8 cellular contexts compared by ENCODE assay signal in the genomic region with DNA sequence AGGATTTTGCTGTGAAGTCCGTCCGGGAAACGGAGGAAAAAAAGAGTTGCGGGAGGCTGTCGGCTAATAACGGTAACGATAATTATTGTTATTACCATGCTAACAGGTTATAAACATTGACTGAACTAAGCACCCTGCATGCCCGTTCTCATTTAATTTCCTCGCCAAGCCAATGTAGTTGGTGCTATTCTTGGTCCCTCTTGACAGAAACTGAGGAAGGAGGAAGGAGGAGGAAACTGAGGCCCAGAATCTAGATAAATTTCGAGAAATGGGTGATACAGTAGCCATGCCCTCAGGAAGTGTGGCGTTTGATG. TPM values are rescaled to one million over a fixed set of nuclear protein-coding genes. Genes with fewer than 3 reads are reported as not detected.
DNase-seq lines count a peak whose midpoint lies in the region; ATAC-seq and TF ChIP-seq lines count a peak whose summit lies in the region.

No MANE protein-coding gene starts in this region.

- H2AFZ ChIP-seq in neural cell (ENCODE audit: low read depth, low read length): peak overlapping the region; percentile 10

- H3K27me3 ChIP-seq in colonic mucosa (no peaks in the 10 kb centered on the region), neural cell (ENCODE audit: insufficient read depth, low read depth, low read length) (no peaks in the 10 kb centered on the region)

- H3K4me1 Mint-ChIP-seq in CD14-positive monocyte: peaks cover 3% of the 10 kb centered on the region

- H3K36me3 ChIP-seq in colonic mucosa (no peaks in the 10 kb centered on the region), neural cell (ENCODE audit: insufficient read depth, low read length) (no peaks in the 10 kb centered on the region)

- DNase-seq in CD14-positive monocyte (ENCODE audit: low spot score) (no peak), colonic mucosa (no peak), NCI-H2029 treated with DMSO at 0.1 percent for 48 hours (lab: John Stamatoyannopoulos, UW) (no peak), EL (no peak), cerebellar nuclear complex (lab: John Stamatoyannopoulos, UW) (no peak)

- H3K79me2 ChIP-seq in neural cell (replicated peaks; ENCODE audit: insufficient read depth, low read length): peaks cover 37% of the 10 kb centered on the region

- H4K20me1 ChIP-seq in neural cell (ENCODE audit: insufficient read depth): no peaks in the 10 kb centered on the region

- H3K4me2 ChIP-seq in neural cell (ENCODE audit: low read length): peak overlapping the region; percentile 79

- peaks cover 2 to 4% (median 3%) of the 10 kb centered on the region in 3 donors for H3K27me3 Mint-ChIP-seq in CD14-positive monocyte (ENCODE audit: low read depth in 3 of 3)

- no peaks in the 10 kb centered on the region for H3K9me2 ChIP-seq in neural cell (ENCODE audit: insufficient read depth, low read length)

- H3K27ac ChIP-seq in colonic mucosa (peak overlapping the region; percentile 49), neural cell (ENCODE audit: low read length) (no peak overlapping the region)

- ATAC-seq in HG03135 (IDR thresholded peaks at IDR 0.05; ENCODE audit: unreplicated experiment) (peak; percentile 10), HG03196 (IDR thresholded peaks at IDR 0.05; ENCODE audit: unreplicated experiment) (no peak)

- H3K9me3 ChIP-seq in colonic mucosa (no peaks in the 10 kb centered on the region), neural cell (ENCODE audit: low read length) (no peaks in the 10 kb centered on the region)

- intact Hi-C loops in CD14-positive monocyte (cut with micrococcal nuclease): no loop called here
- intact Hi-C loops in colonic mucosa (cut with DNase I): no loop called here

- H3F3A ChIP-seq in neural cell (ENCODE audit: insufficient read depth, low read length, poor library complexity, severe bottlenecking): no peaks in the 10 kb centered on the region

- H3K9ac ChIP-seq in colonic mucosa (ENCODE audit: low read depth in 2 of 2, low read length in 2 of 2): peak overlapping the region; percentile 67 to 75
- H3K9ac ChIP-seq in neural cell (ENCODE audit: low read length): peak overlapping the region; percentile 33

- H3K4me1 ChIP-seq in colonic mucosa: no peaks in the 10 kb centered on the region

- peak overlapping the region; percentile 75 for H3K4me3 ChIP-seq in colonic mucosa
- peak overlapping the region; percentile 69 for H3K4me3 ChIP-seq in neural cell (ENCODE audit: low read length)

- TF ChIP-seq EP300 in neural cell (conservative IDR thresholded peaks at IDR 0.05; ENCODE audit: poor library complexity, severe bottlenecking): no peak

- H3K27ac Mint-ChIP-seq in CD14-positive monocyte: no peak overlapping the region

- H3K36me3 Mint-ChIP-seq in CD14-positive monocyte: peaks cover 2 to 7% of the 10 kb centered on the region in 2 donors

- TF ChIP-seq CTCF in CD14-positive monocyte (IDR thresholded peaks at IDR 0.05): peak; percentile 1
- no peak for TF ChIP-seq CTCF in colonic mucosa (IDR thresholded peaks at IDR 0.05)
- no peak for TF ChIP-seq CTCF in neural cell (IDR thresholded peaks at IDR 0.05; ENCODE audit: poor library complexity, severe bottlenecking)

- no peak overlapping the region for H3K4me3 Mint-ChIP-seq in CD14-positive monocyte

- no peak for TF ChIP-seq RAD21 in neural cell (conservative IDR thresholded peaks at IDR 0.05)

- no peaks in the 10 kb centered on the region for H3K9me3 Mint-ChIP-seq in CD14-positive monocyte

TF ChIP-seq in neural cell, 6 proteins besides CTCF, POLR2A, EP300 and RAD21:
- no peak for TF ChIP-seq MXI1 (conservative IDR thresholded peaks at IDR 0.05; ENCODE audit: poor library complexity, severe bottlenecking)
- TF ChIP-seq POLR2AphosphoS5 (IDR thresholded peaks at IDR 0.05): no peak
- TF ChIP-seq, protein P1, sequence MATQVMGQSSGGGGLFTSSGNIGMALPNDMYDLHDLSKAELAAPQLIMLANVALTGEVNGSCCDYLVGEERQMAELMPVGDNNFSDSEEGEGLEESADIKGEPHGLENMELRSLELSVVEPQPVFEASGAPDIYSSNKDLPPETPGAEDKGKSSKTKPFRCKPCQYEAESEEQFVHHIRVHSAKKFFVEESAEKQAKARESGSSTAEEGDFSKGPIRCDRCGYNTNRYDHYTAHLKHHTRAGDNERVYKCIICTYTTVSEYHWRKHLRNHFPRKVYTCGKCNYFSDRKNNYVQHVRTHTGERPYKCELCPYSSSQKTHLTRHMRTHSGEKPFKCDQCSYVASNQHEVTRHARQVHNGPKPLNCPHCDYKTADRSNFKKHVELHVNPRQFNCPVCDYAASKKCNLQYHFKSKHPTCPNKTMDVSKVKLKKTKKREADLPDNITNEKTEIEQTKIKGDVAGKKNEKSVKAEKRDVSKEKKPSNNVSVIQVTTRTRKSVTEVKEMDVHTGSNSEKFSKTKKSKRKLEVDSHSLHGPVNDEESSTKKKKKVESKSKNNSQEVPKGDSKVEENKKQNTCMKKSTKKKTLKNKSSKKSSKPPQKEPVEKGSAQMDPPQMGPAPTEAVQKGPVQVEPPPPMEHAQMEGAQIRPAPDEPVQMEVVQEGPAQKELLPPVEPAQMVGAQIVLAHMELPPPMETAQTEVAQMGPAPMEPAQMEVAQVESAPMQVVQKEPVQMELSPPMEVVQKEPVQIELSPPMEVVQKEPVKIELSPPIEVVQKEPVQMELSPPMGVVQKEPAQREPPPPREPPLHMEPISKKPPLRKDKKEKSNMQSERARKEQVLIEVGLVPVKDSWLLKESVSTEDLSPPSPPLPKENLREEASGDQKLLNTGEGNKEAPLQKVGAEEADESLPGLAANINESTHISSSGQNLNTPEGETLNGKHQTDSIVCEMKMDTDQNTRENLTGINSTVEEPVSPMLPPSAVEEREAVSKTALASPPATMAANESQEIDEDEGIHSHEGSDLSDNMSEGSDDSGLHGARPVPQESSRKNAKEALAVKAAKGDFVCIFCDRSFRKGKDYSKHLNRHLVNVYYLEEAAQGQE (IDR thresholded peaks at IDR 0.05; ENCODE audit: borderline replicate concordance): no peak
- no peak for TF ChIP-seq TAF1 (IDR thresholded peaks at IDR 0.05; ENCODE audit: low read depth)
- no peak for TF ChIP-seq SMC3 (conservative IDR thresholded peaks at IDR 0.05; ENCODE audit: poor library complexity)
- no peak for TF ChIP-seq EZH2 (IDR thresholded peaks at IDR 0.05; ENCODE audit: borderline replicate concordance, insufficient read depth, low read length, poor library complexity, severe bottlenecking)

RNA-seq across cellular contexts. Expression of a gene that starts 0.4 kb away (rescaled TPM):
- polyA plus RNA-seq in CD14-positive monocyte: under 1 TPM in 1 of 2 donors, not detected in 1; 0.06 TPM
- 10 to 100 TPM; 21.8 to 74.5 TPM for total RNA-seq in colonic mucosa
- 1.6 and 2.1 TPM in 2 replicates for polyA plus RNA-seq in neural cell
- polyA minus RNA-seq in neural cell: 6.3 and 8.5 TPM in 2 replicates

RNA-seq across cellular contexts. Expression of a gene that starts 16.8 kb away (rescaled TPM):
- 10 to 100 TPM; 12.4 to 14.3 TPM for polyA plus RNA-seq in CD14-positive monocyte
- total RNA-seq in colonic mucosa: 10 to 100 TPM; 55.9 to 59.4 TPM
- 125 and 134 TPM in 2 replicates for polyA plus RNA-seq in neural cell
- 140 and 152 TPM in 2 replicates for polyA minus RNA-seq in neural cell
